10 cellular contexts compared by ENCODE assay signal in the genomic region with DNA sequence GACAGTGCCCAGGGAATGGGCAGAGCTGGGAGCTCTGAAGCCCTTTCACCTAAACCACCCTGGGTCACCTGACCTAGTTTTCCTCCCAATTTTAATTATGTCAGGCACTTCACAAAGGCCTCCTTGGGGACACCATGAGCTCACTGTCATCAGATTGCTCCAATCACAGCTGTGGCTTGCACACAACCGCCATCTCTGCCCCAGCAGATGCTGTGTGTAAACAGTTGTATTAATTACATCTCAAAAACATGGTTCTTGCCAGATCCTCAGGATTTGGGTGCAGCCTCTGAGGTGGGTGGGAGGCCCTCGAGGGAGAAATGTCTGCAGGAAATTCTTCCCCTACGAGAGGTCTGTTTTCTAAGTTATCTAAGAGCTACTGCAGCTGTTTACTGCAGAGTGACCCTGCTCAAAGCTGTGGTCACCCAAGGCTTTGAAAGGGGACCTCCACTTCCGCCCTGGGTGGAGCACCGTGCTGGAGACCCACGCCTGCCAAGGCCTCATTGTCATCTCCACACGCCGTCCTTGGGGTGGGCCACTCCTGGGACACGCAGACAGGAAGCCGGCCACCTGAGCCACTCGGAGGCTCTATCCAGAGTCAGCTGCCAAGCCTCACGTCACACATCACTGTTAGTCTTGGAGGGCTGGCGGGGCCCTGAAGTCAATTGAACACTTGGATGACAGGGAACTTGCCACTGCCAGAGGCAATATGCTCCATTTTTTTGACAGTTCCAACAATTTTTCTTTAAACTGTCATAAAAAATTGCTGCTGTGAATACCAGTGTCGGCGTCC.
A peak's percentile ranks its signal among the peaks of the same experiment; 100 is the strongest.
DNase-seq lines count a peak whose midpoint lies in the region; ATAC-seq, FAIRE-seq and TF ChIP-seq lines count a peak whose summit lies in the region.
"Had no signal": no experiment of that assay in that cellular context is flagged by ENCODE, and none has a peak within 500 bp of the region (broad histone marks: within the 10 kb centered on the region; RNA-seq: fewer than 3 reads in every experiment).

No MANE protein-coding gene starts in this region.

- H2BK20ac ChIP-seq in H9 (ENCODE audit: low read depth, low read length, poor library complexity, severe bottlenecking), result no peak overlapping the region

- H3K4me1 Mint-ChIP-seq in H9, result peaks cover 11 to 19% of the 10 kb centered on the region in 2 experiments

- H3K79me2 ChIP-seq in HepG2 (ENCODE audit: insufficient read depth, low read length) (no peaks in the 10 kb centered on the region), H9 (ENCODE audit: insufficient read depth, low read length) (no peaks in the 10 kb centered on the region)

- H4K8ac ChIP-seq in H9 (replicated peaks; ENCODE audit: insufficient read length, low read depth, low read length), result no peak overlapping the region

- H3K4me1 ChIP-seq in HepG2 (ENCODE audit: insufficient read depth, low read length) (no peaks in the 10 kb centered on the region), subcutaneous abdominal adipose tissue (ENCODE audit: control insufficient read depth in 5 of 5, insufficient read depth in 5 of 5, low read length in 5 of 5) (peaks cover 5 to 50% (median 49%) of the 10 kb centered on the region in 5 donors), H9 (ENCODE audit: insufficient read depth, low read length) (no peaks in the 10 kb centered on the region)

- DNase-seq in NCI-H1105 treated with DMSO at 0.1 percent for 48 hours (lab: John Stamatoyannopoulos, UW) (peak; percentile 34), choroid plexus epithelial cell (ENCODE audit: low read depth) (peak; percentile 34), HepG2 (ENCODE audit: low spot score) (no peak), H9 (no peak), HEK293T (ENCODE audit: extremely low spot score) (no peak)
- DNase-seq: foreskin melanocyte had no signal

- H3K4ac ChIP-seq in H9 (ENCODE audit: low read depth, low read length), result no peak overlapping the region

- POLR2A ChIA-PET in HepG2 (lab: Yijun Ruan, JAX), result no interaction called here
- POLR2A ChIA-PET in HEK293T (lab: Yijun Ruan, JAX), result no interaction called here

- no peaks in the 10 kb centered on the region for H3K9me3 Mint-ChIP-seq in H9
- H3K9me3 Mint-ChIP-seq: neural progenitor cell had no signal

- H3K27me3 Mint-ChIP-seq in H9 (ENCODE audit: low read depth), result peaks cover 5% of the 10 kb centered on the region

- intact Hi-C loops in HepG2 (cut with micrococcal nuclease; ENCODE audit: unreplicated experiment), result no loop called here

- H3K27ac Mint-ChIP-seq in H9, result no peak overlapping the region
- H3K27ac Mint-ChIP-seq: neural progenitor cell had no signal

- no peak overlapping the region for H3K56ac ChIP-seq in H9 (ENCODE audit: insufficient read length, low read depth, low read length)

- H3K27me3 ChIP-seq in HepG2 (ENCODE audit: control insufficient read depth in 1 of 2, insufficient read depth in 2 of 2, low read length in 2 of 2), result 0 out of 5 replicates have a peak, but pooled peaks cover 0 to 2% of the 10 kb centered on the region in 2 experiments
- no peaks in the 10 kb centered on the region for H3K27me3 ChIP-seq in subcutaneous abdominal adipose tissue (ENCODE audit: control insufficient read depth in 5 of 5, insufficient read depth in 4 of 5, low read length in 5 of 5)
- H3K27me3 ChIP-seq in H9 (ENCODE audit: insufficient read depth, low read length), result no peaks in the 10 kb centered on the region
- H3K27me3 ChIP-seq: neural progenitor cell had no signal

- H3K4me3 ChIP-seq in choroid plexus epithelial cell (ENCODE audit: low read depth, low read length) (no peak overlapping the region), HepG2 (replicated peaks in 1 of 3; ENCODE audit: insufficient read depth in 1 of 3, low read depth in 2 of 3, low read length in 3 of 3) (no peak overlapping the region), subcutaneous abdominal adipose tissue (ENCODE audit: low read depth in 1 of 5, low read length in 5 of 5) (peak overlapping the region in 1 of 5 donors; percentile 20)
- H3K4me3 ChIP-seq: neural progenitor cell had no signal

- H3K36me3 ChIP-seq in HepG2 (replicated peaks in 1 of 2; ENCODE audit: control insufficient read depth in 1 of 2, insufficient read depth in 2 of 2, low read length in 2 of 2) (no peaks in the 10 kb centered on the region), subcutaneous abdominal adipose tissue (ENCODE audit: control insufficient read depth in 5 of 5, insufficient read depth in 5 of 5, low read length in 5 of 5) (peaks cover 0 to 4% (median 0%) of the 10 kb centered on the region in 5 donors)
- H3K36me3 ChIP-seq: neural progenitor cell had no signal

- H4K5ac ChIP-seq in H9 (ENCODE audit: insufficient read length, low read depth, low read length), result no peak overlapping the region

- no peak for TF ChIP-seq POLR2A in HepG2 (IDR thresholded peaks at IDR 0.05; ENCODE audit: insufficient read depth in 1 of 2, low read depth in 2 of 2, low read length in 2 of 2)

- no peak overlapping the region for H2BK5ac ChIP-seq in H9 (ENCODE audit: insufficient read length, low read length)

- H4K20me1 ChIP-seq in HepG2 (ENCODE audit: insufficient read depth, low read length) (no peaks in the 10 kb centered on the region), H9 (ENCODE audit: control insufficient read depth, insufficient read depth, insufficient read length) (no peaks in the 10 kb centered on the region)

- H3K9ac ChIP-seq in HepG2 (ENCODE audit: insufficient read depth, low read depth, low read length) (no peak overlapping the region), subcutaneous abdominal adipose tissue (ENCODE audit: low read length in 5 of 5) (peak overlapping the region in 1 of 5 donors; percentile 23), H9 (ENCODE audit: extremely low read depth, insufficient read length, low read length) (no peak overlapping the region)
- H3K9ac ChIP-seq: neural progenitor cell had no signal

- H2BK120ac ChIP-seq in H9 (ENCODE audit: low read depth, low read length, poor library complexity, severe bottlenecking), result no peak overlapping the region

- CTCF ChIA-PET in HepG2 (lab: Yijun Ruan, JAX; ENCODE audit: low intra/inter-chr PET ratio, low total read pairs) (no interaction called here), HEK293T (lab: Yijun Ruan, JAX) (no interaction called here)

- H3K4me3 Mint-ChIP-seq in H9, result no peak overlapping the region
- H3K4me3 Mint-ChIP-seq: neural progenitor cell had no signal

- no peak for TF ChIP-seq EP300 in HepG2 (IDR thresholded peaks at IDR 0.05; ENCODE audit: low read depth in 2 of 2, low read length in 2 of 2)
- TF ChIP-seq EP300 in HepG2 (CRISPR knock-in tag; IDR thresholded peaks at IDR 0.05; ENCODE audit: borderline replicate concordance), result no peak

- H3K9me3 ChIP-seq in HepG2 (ENCODE audit: low read length), result no peaks in the 10 kb centered on the region
- no peaks in the 10 kb centered on the region for H3K9me3 ChIP-seq in subcutaneous abdominal adipose tissue (ENCODE audit: control insufficient read depth in 5 of 5, low read length in 5 of 5)
- no peaks in the 10 kb centered on the region for H3K9me3 ChIP-seq in H9 (ENCODE audit: control insufficient read depth, low read depth, low read length)

- TF ChIP-seq CTCF in choroid plexus epithelial cell (conservative IDR thresholded peaks at IDR 0.05; ENCODE audit: low read depth, low read length), result no peak
- TF ChIP-seq CTCF in HepG2 (CRISPR knock-in tag; IDR thresholded peaks at IDR 0.05), result no peak
- TF ChIP-seq CTCF in H9 (conservative IDR thresholded peaks at IDR 0.05), result no peak

- no peaks in the 10 kb centered on the region for H3K23me2 ChIP-seq in H9 (ENCODE audit: insufficient read length, low read depth, low read length, poor library complexity, severe bottlenecking)

- no peak overlapping the region for H2AK5ac ChIP-seq in H9 (ENCODE audit: insufficient read length, low read length)

- H4K91ac ChIP-seq in H9 (ENCODE audit: insufficient read length, low read depth, low read length), result no peak overlapping the region

- H3K27ac ChIP-seq in HepG2 (ENCODE audit: extremely low read length, insufficient read depth, low read length) (no peak overlapping the region), subcutaneous abdominal adipose tissue (ENCODE audit: low read depth, low read length) (peak overlapping the region; percentile 70), H9 (ENCODE audit: insufficient read length, low read depth, low read length) (no peak overlapping the region)
- H3K27ac ChIP-seq: neural progenitor cell had no signal

- H2AFZ ChIP-seq in HepG2 (ENCODE audit: low read length), result no peak overlapping the region
- no peak overlapping the region for H2AFZ ChIP-seq in H9 (ENCODE audit: low read length)
- H2AFZ ChIP-seq: neural progenitor cell had no signal

- in situ Hi-C loops in HepG2 (cut with HindIII; ENCODE audit: extremely low pct_ligation_motif_present, low pct_unique_long_range_greater_than_20kb), result no loop called here

- FAIRE-seq in HepG2 (lab: Jason Lieb, UNC), result no peak

- no peaks in the 10 kb centered on the region for H3K36me3 Mint-ChIP-seq in H9 (ENCODE audit: insufficient read depth in 1 of 3, low read depth in 3 of 3)
- H3K36me3 Mint-ChIP-seq: neural progenitor cell had no signal

- H3K14ac ChIP-seq in H9 (ENCODE audit: insufficient read depth, low read length), result no peak overlapping the region

- no peak overlapping the region; the same call in 1 of the 2 replicates for H2BK15ac ChIP-seq in H9 (ENCODE audit: low read depth, low read length)

- BruUV-seq in HepG2 (replicated peaks; lab: Mats Ljungman, UMichigan), result no TSS peak

- no peak overlapping the region for H3K18ac ChIP-seq in H9 (ENCODE audit: insufficient read length, low read depth, low read length)

- WGBS in HepG2 (ENCODE audit: low lambda C conversion rate), result 85% methylated on average over 12 of the region's 15 CpGs
- no CpG with 5 or more reads among the region's 15 CpGs for WGBS in H9 (ENCODE audit: extremely low coverage, insufficient read length, low lambda C conversion rate)

- H3K4me2 ChIP-seq in HepG2 (ENCODE audit: low read depth, low read length) (no peak overlapping the region), H9 (ENCODE audit: insufficient read depth, insufficient read length, low read length) (no peak overlapping the region)
- H3K4me2 ChIP-seq: neural progenitor cell had no signal

- H3K23ac ChIP-seq in H9 (ENCODE audit: insufficient read length, low read depth, low read length), result no peak overlapping the region

- H3K79me1 ChIP-seq in H9 (ENCODE audit: insufficient read depth, low read depth, low read length, poor library complexity, severe bottlenecking), result no peaks in the 10 kb centered on the region

- H2BK12ac ChIP-seq in H9 (ENCODE audit: insufficient read length, low read depth, low read length), result no peak overlapping the region

- no peak overlapping the region for H3T11ph ChIP-seq in H9 (ENCODE audit: low read length)

- no peak for ATAC-seq in HepG2
- no peak for ATAC-seq in GM21367 (IDR thresholded peaks at IDR 0.05; ENCODE audit: unreplicated experiment)
- ATAC-seq in HG02623 (IDR thresholded peaks at IDR 0.05; ENCODE audit: unreplicated experiment), result no peak

- no peak for TF ChIP-seq RAD21 in HepG2 (CRISPR knock-in tag; IDR thresholded peaks at IDR 0.05)

TF ChIP-seq in HEK293T, 16 proteins besides CTCF, POLR2A, EP300 and RAD21:
- no peak for TF ChIP-seq ZNF384 (IDR thresholded peaks at IDR 0.05)

Comparison
In these comparisons a context has a peak if more than half of its experiments do, and no peak if none do; other contexts are left out.
1. DNase-seq: peak in NCI-H1105 treated with DMSO at 0.1 percent for 48 hours (single experiment) and choroid plexus epithelial cell (single experiment); none in HepG2 (single experiment), H9 (single experiment) and HEK293T (single experiment).